Comparison of ENCODE assay signal across 13 cellular contexts in the genomic region with DNA sequence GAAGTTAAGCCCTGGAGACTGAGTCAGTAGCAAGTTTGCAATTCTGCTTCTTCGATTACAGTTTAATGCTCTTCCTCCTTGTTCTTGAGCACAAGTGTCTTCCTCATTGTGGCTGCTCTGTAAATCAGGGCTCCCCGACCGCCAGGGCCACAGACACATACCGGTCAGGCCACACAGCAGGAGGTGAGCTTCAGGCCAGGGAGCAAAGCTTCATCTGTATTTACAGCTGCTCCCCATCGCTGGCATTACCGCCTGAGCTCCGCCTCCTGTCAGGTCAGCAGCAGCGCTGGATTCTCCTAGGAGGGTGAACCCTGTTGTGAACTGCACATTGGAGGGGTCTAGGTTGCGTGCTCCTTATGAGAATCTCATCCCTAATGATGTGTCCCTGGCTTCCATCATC. TPM values are rescaled to one million over a fixed set of nuclear protein-coding genes. Genes with fewer than 3 reads are reported as not detected.
DNase-seq lines count a peak whose midpoint lies in the region; ATAC-seq and TF ChIP-seq lines count a peak whose summit lies in the region.
"Had no signal": no experiment of that assay in that cellular context is flagged by ENCODE, and none has a peak within 500 bp of the region (broad histone marks: within the 10 kb centered on the region; RNA-seq: fewer than 3 reads in every experiment).

No MANE protein-coding gene starts in this region.

- H3K4me1 Mint-ChIP-seq in activated T-helper 2 cell treated with anti-CD3 and anti-CD28 coated beads, Interferon-gamma antibody, Interleukin-2, Interleukin-4, amounts not matched to agents 10 μg/mL and 5 μg/mL and 100 μg/mL, durations not matched to agents 14 hours and 24 hours and 36 hours (ENCODE audit: low read depth), result peaks cover 29% of the 10 kb centered on the region
- peaks cover 46% of the 10 kb centered on the region for H3K4me1 Mint-ChIP-seq in nephron
- H3K4me1 Mint-ChIP-seq in stimulated activated naive B cell treated with anti-CD40 and anti-IgM and Interleukin-4, amounts not matched to agents 10 μg/mL and 1 μg/mL and 100 μg/mL, for 72 hours, result peaks cover 23 to 29% of the 10 kb centered on the region in 2 donors

- peak overlapping the region; percentile 18 for H3K4me3 Mint-ChIP-seq in activated T-helper 2 cell treated with anti-CD3 and anti-CD28 coated beads, Interferon-gamma antibody, Interleukin-2, Interleukin-4, amounts not matched to agents 10 μg/mL and 5 μg/mL and 100 μg/mL, durations not matched to agents 14 hours and 24 hours and 36 hours (ENCODE audit: low read depth)
- H3K4me3 Mint-ChIP-seq in nephron, result peak overlapping the region; percentile 51 to 95 (median 93)
- no peak overlapping the region for H3K4me3 Mint-ChIP-seq in stimulated activated naive B cell treated with anti-CD40 and anti-IgM and Interleukin-4, amounts not matched to agents 10 μg/mL and 1 μg/mL and 100 μg/mL, for 72 hours

- peak; percentile 53 for DNase-seq in NCI-H82 (lab: John Stamatoyannopoulos, UW)
- DNase-seq in NCI-H82 treated with DMSO at 0.1 percent for 48 hours (lab: John Stamatoyannopoulos, UW; ENCODE audit: unreplicated experiment), result no peak
- peak; percentile 31 for DNase-seq in KG1 (lab: John Stamatoyannopoulos, UW)
- no peak for DNase-seq in activated T-helper 2 cell treated with anti-CD3 and anti-CD28 coated beads, Interferon-gamma antibody, Interleukin-2, Interleukin-4, amounts not matched to agents 10 μg/mL and 5 μg/mL and 100 μg/mL, durations not matched to agents 14 hours and 24 hours and 36 hours (ENCODE audit: low spot score)
- DNase-seq in activated effector memory CD4-positive, alpha-beta T cell treated with Interleukin-2 at 50 U/mL for 16 hours, result no peak
- DNase-seq in stimulated activated naive B cell treated with anti-CD40 and anti-IgM and Interleukin-4, amounts not matched to agents 10 μg/mL and 1 μg/mL and 100 μg/mL, for 72 hours, result no peak
- DNase-seq: activated effector memory CD4-positive, alpha-beta T cell treated with anti-CD3 and anti-CD28 coated beads, Interleukin-2, amount 50 U/mL, for 16 hours; left ventricle myocardium superior; NCI-H1436 treated with DMSO at 0.1 percent for 48 hours; stimulated activated CD4-positive, alpha-beta T cell treated with anti-CD3 and anti-CD28 coated beads, Interleukin-2, amount 100 ng/mL, for 24 hours had no signal

- no peak overlapping the region for H3K27ac Mint-ChIP-seq in activated T-helper 2 cell treated with anti-CD3 and anti-CD28 coated beads, Interferon-gamma antibody, Interleukin-2, Interleukin-4, amounts not matched to agents 10 μg/mL and 5 μg/mL and 100 μg/mL, durations not matched to agents 14 hours and 24 hours and 36 hours
- peak overlapping the region; percentile 32 to 98 (median 96) for H3K27ac Mint-ChIP-seq in nephron
- no peak overlapping the region for H3K27ac Mint-ChIP-seq in stimulated activated naive B cell treated with anti-CD40 and anti-IgM and Interleukin-4, amounts not matched to agents 10 μg/mL and 1 μg/mL and 100 μg/mL, for 72 hours

- H3K36me3 Mint-ChIP-seq in activated T-helper 2 cell treated with anti-CD3 and anti-CD28 coated beads, Interferon-gamma antibody, Interleukin-2, Interleukin-4, amounts not matched to agents 10 μg/mL and 5 μg/mL and 100 μg/mL, durations not matched to agents 14 hours and 24 hours and 36 hours (ENCODE audit: low read depth), result peaks cover 25% of the 10 kb centered on the region
- H3K36me3 Mint-ChIP-seq in nephron (ENCODE audit: low read depth), result no peaks in the 10 kb centered on the region
- peaks cover 2 to 17% of the 10 kb centered on the region in 2 donors for H3K36me3 Mint-ChIP-seq in stimulated activated naive B cell treated with anti-CD40 and anti-IgM and Interleukin-4, amounts not matched to agents 10 μg/mL and 1 μg/mL and 100 μg/mL, for 72 hours

- no peak for ATAC-seq in stimulated activated naive B cell treated with anti-CD40 and anti-IgM and Interleukin-4, amounts not matched to agents 10 μg/mL and 1 μg/mL and 100 μg/mL, for 72 hours (replicated peaks)
- no peak for ATAC-seq in HG03432 (IDR thresholded peaks at IDR 0.05; ENCODE audit: unreplicated experiment)
- ATAC-seq: A549, left ventricle myocardium superior had no signal

- no peak for TF ChIP-seq CTCF in nephron (IDR thresholded peaks at IDR 0.05; ENCODE audit: unreplicated experiment in 3 of 3)

- no peaks in the 10 kb centered on the region for H3K27me3 Mint-ChIP-seq in activated T-helper 2 cell treated with anti-CD3 and anti-CD28 coated beads, Interferon-gamma antibody, Interleukin-2, Interleukin-4, amounts not matched to agents 10 μg/mL and 5 μg/mL and 100 μg/mL, durations not matched to agents 14 hours and 24 hours and 36 hours (ENCODE audit: low read depth)
- peaks cover under 1% of the 10 kb centered on the region for H3K27me3 Mint-ChIP-seq in nephron (ENCODE audit: low read depth)
- H3K27me3 Mint-ChIP-seq in stimulated activated naive B cell treated with anti-CD40 and anti-IgM and Interleukin-4, amounts not matched to agents 10 μg/mL and 1 μg/mL and 100 μg/mL, for 72 hours, result no peaks in the 10 kb centered on the region

- intact Hi-C loops in activated T-helper 2 cell treated with anti-CD3 and anti-CD28 coated beads, Interferon-gamma antibody, Interleukin-2, Interleukin-4, amounts not matched to agents 10 μg/mL and 5 μg/mL and 100 μg/mL, durations not matched to agents 14 hours and 24 hours and 36 hours (cut with micrococcal nuclease), result no loop called here

- no peaks in the 10 kb centered on the region for H3K9me3 Mint-ChIP-seq in activated T-helper 2 cell treated with anti-CD3 and anti-CD28 coated beads, Interferon-gamma antibody, Interleukin-2, Interleukin-4, amounts not matched to agents 10 μg/mL and 5 μg/mL and 100 μg/mL, durations not matched to agents 14 hours and 24 hours and 36 hours
- no peaks in the 10 kb centered on the region for H3K9me3 Mint-ChIP-seq in nephron
- no peaks in the 10 kb centered on the region for H3K9me3 Mint-ChIP-seq in stimulated activated naive B cell treated with anti-CD40 and anti-IgM and Interleukin-4, amounts not matched to agents 10 μg/mL and 1 μg/mL and 100 μg/mL, for 72 hours

RNA-seq across cellular contexts. Expression of gene TRAPPC10, which starts 1.7 kb away (rescaled TPM):
- 67.3 and 69.9 TPM in 2 replicates for total RNA-seq in activated T-helper 2 cell treated with anti-CD3 and anti-CD28 coated beads, Interferon-gamma antibody, Interleukin-2, Interleukin-4, amounts not matched to agents 10 μg/mL and 5 μg/mL and 100 μg/mL, durations not matched to agents 14 hours and 24 hours and 36 hours

Comparison
In these comparisons a context has a peak if more than half of its experiments do, and no peak if none do; other contexts are left out.
1. DNase-seq: peak in NCI-H82 (single experiment) and KG1 (single experiment); none in NCI-H82 treated with DMSO at 0.1 percent for 48 hours (single experiment), activated T-helper 2 cell treated with anti-CD3 and anti-CD28 coated beads, Interferon-gamma antibody, Interleukin-2, Interleukin-4, amounts not matched to agents 10 μg/mL and 5 μg/mL and 100 μg/mL, durations not matched to agents 14 hours and 24 hours and 36 hours (single experiment), activated effector memory CD4-positive, alpha-beta T cell treated with Interleukin-2 at 50 U/mL for 16 hours (single experiment) and stimulated activated naive B cell treated with anti-CD40 and anti-IgM and Interleukin-4, amounts not matched to agents 10 μg/mL and 1 μg/mL and 100 μg/mL, for 72 hours (single experiment).
2. H3K27ac Mint-ChIP-seq: peak in nephron (3 of 3); none in activated T-helper 2 cell treated with anti-CD3 and anti-CD28 coated beads, Interferon-gamma antibody, Interleukin-2, Interleukin-4, amounts not matched to agents 10 μg/mL and 5 μg/mL and 100 μg/mL, durations not matched to agents 14 hours and 24 hours and 36 hours (single experiment) and stimulated activated naive B cell treated with anti-CD40 and anti-IgM and Interleukin-4, amounts not matched to agents 10 μg/mL and 1 μg/mL and 100 μg/mL, for 72 hours (single experiment).
3. H3K4me3 Mint-ChIP-seq: peak in activated T-helper 2 cell treated with anti-CD3 and anti-CD28 coated beads, Interferon-gamma antibody, Interleukin-2, Interleukin-4, amounts not matched to agents 10 μg/mL and 5 μg/mL and 100 μg/mL, durations not matched to agents 14 hours and 24 hours and 36 hours (single experiment) and nephron (3 of 3); none in stimulated activated naive B cell treated with anti-CD40 and anti-IgM and Interleukin-4, amounts not matched to agents 10 μg/mL and 1 μg/mL and 100 μg/mL, for 72 hours (0 of 2).